In the genomic region with DNA sequence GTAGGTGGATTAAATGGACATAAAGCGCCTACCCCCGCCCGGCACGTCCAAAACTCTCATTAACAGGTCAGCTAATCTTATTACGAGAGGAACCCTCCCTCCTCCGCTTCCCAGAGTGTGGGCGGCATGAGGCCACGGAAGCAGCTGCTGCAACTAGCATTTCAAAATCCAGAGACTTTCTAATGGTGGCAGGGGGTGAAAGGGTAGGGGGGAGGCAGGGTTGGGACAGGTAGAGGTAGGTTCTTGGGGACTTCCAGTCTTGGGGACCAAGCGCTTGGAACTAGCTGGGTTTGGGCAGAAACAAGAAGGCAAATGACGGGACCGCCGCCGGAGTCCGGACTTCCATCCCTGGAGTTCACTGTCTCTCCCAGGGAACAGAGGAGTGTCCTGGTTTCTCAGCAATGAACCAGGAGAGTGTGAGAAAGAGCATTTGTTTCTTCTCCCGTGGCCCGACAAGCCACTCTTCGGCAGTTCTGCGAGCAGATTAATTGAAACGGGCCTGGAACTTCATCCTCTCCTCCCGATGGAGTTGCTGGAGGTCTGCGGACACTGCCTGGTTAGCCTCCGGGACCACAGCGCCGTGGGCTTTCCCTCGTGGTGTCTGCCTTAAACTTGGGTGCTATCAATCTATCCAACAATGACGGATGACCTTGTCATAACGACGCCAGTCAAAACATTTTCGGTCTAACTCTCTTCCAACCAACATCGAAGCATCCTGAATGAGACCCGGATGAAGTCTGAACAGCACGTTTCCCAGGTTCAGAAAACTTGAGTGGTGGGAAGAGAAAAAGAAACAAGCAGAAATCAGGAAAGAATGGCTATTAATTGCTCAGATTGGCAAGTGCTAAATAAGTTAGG, we compare ENCODE assay signal across 11 cellular contexts. TPM values are rescaled to one million over a fixed set of nuclear protein-coding genes. Genes with fewer than 3 reads are reported as not detected.
A peak's percentile ranks its signal among the peaks of the same experiment; 100 is the strongest.
DNase-seq lines count a peak whose midpoint lies in the region; ATAC-seq, FAIRE-seq and TF ChIP-seq lines count a peak whose summit lies in the region.
"Had no signal": no experiment of that assay in that cellular context is flagged by ENCODE, and none has a peak within 500 bp of the region (broad histone marks: within the 10 kb centered on the region; RNA-seq: fewer than 3 reads in every experiment).

No MANE protein-coding gene starts in this region.

- no peak overlapping the region for H2AFZ ChIP-seq in K562 (ENCODE audit: low read depth, low read length)

- TF ChIP-seq POLR2A in K562 (conservative IDR thresholded peaks at IDR 0.05), result no peak

- peaks cover 6% of the 10 kb centered on the region for H3K36me3 Mint-ChIP-seq in natural killer cell treated with Interleukin-12 subunit alpha and Interleukin-12 subunit beta and Interleukin-15 and Interleukin-18, amount 100 ng/mL, for 72 hours
- H3K36me3 Mint-ChIP-seq in natural killer cell (peaks cover 8% of the 10 kb centered on the region), naive B cell (peaks cover 0 to 9% of the 10 kb centered on the region in 2 donors)

- H3K36me3 ChIP-seq in K562 (ENCODE audit: control insufficient read depth, insufficient read depth, low read length) (no peaks in the 10 kb centered on the region), upper lobe of right lung (no peaks in the 10 kb centered on the region)

- H3K4me2 ChIP-seq in K562 (ENCODE audit: insufficient read depth, low read length), result no peak overlapping the region

- TF ChIP-seq CTCF in natural killer cell (IDR thresholded peaks at IDR 0.05) (no peak), K562 (IDR thresholded peaks at IDR 0.05 in 2 of 3, conservative IDR thresholded peaks at IDR 0.05 in 1 of 3; ENCODE audit: insufficient read depth in 2 of 3, low read depth in 1 of 3, low read length in 3 of 3) (no peak), upper lobe of right lung (IDR thresholded peaks at IDR 0.05) (no peak)

- H3K9me1 ChIP-seq in K562 (ENCODE audit: control insufficient read depth, insufficient read depth, low read length), result peaks cover 3% of the 10 kb centered on the region

- no peak overlapping the region for H3K9ac ChIP-seq in K562 (ENCODE audit: insufficient read depth in 1 of 2, low read depth in 2 of 2, low read length in 2 of 2)

- no TSS peak for BruUV-seq in K562 (replicated peaks; lab: Mats Ljungman, UMichigan)

- peaks cover 35 to 74% of the 10 kb centered on the region in 2 experiments for H3K27me3 ChIP-seq in K562 (ENCODE audit: control insufficient read depth in 2 of 2, insufficient read depth in 2 of 2, low read length in 2 of 2)
- peaks cover 65% of the 10 kb centered on the region for H3K27me3 ChIP-seq in upper lobe of right lung

- H3K9me3 ChIP-seq in K562 (replicated peaks; ENCODE audit: control insufficient read depth, insufficient read depth, low read depth, low read length) (no peaks in the 10 kb centered on the region), upper lobe of right lung (no peaks in the 10 kb centered on the region)

- CTCF ChIA-PET in K562 (lab: Yijun Ruan, JAX; ENCODE audit: low intra/inter-chr PET ratio), result interaction anchor here (0.6 kb wide), 1 partner anchor 987 kb away, joined by 3 read pairs; no protein-coding TSS in a partner anchor

- WGBS in K562 (ENCODE audit: insufficient coverage, low coverage, missing lambda C conversion rate), result 9% methylated on average over 27 of the region's 32 CpGs

- intact Hi-C loops in natural killer cell (cut with micrococcal nuclease), result no loop called here
- intact Hi-C loops in K562 (cut with micrococcal nuclease), result no loop called here
- intact Hi-C loops in upper lobe of right lung (cut with DNase I), result no loop called here

- in situ Hi-C loops in K562 (cut with MboI), result no loop called here

- no peak for TF ChIP-seq EP300 in K562 (IDR thresholded peaks at IDR 0.05; ENCODE audit: low read length)

- H3K79me2 ChIP-seq in K562 (ENCODE audit: control insufficient read depth, insufficient read depth, low read length), result no peaks in the 10 kb centered on the region

- H3K4me3 ChIP-seq in K562, result no peak overlapping the region
- no peak overlapping the region for H3K4me3 ChIP-seq in upper lobe of right lung

- peaks cover 5 to 6% of the 10 kb centered on the region in 2 donors for H3K4me1 Mint-ChIP-seq in natural killer cell treated with Interleukin-12 subunit alpha and Interleukin-12 subunit beta and Interleukin-15 and Interleukin-18, amount 100 ng/mL, for 72 hours (ENCODE audit: low read depth in 2 of 2)
- H3K4me1 Mint-ChIP-seq in natural killer cell (peaks cover 4 to 9% of the 10 kb centered on the region in 2 donors), naive B cell (peaks cover 29 to 43% (median 33%) of the 10 kb centered on the region in 3 donors)

- DNase-seq in natural killer cell treated with Interleukin-12 subunit alpha and Interleukin-12 subunit beta and Interleukin-15 and Interleukin-18, amount 100 ng/mL, for 72 hours (ENCODE audit: low spot score), result no peak
- DNase-seq in natural killer cell (no peak), K562 (ENCODE audit: extremely low read depth in 1 of 4, low spot score in 3 of 4) (no peak), naive B cell (no peak), upper lobe of right lung (no peak), NOMO-1 treated with DMSO at 0.1 percent for 48 hours (lab: John Stamatoyannopoulos, UW; ENCODE audit: unreplicated experiment) (no peak), NCI-H526 treated with DMSO at 0.1 percent for 48 hours (lab: John Stamatoyannopoulos, UW) (no peak)
- DNase-seq: IMR-90, NCI-H2029, SW 1271 had no signal

- H3K27ac ChIP-seq in K562 (ENCODE audit: extremely low read depth, low read depth, low read length) (no peak overlapping the region), upper lobe of right lung (peak overlapping the region; percentile 42)

- no peak for TF ChIP-seq RAD21 in K562 (CRISPR knock-in tag; conservative IDR thresholded peaks at IDR 0.05 in 1 of 2, IDR thresholded peaks at IDR 0.05 in 1 of 2)

- no peak overlapping the region for H3K27ac Mint-ChIP-seq in natural killer cell treated with Interleukin-12 subunit alpha and Interleukin-12 subunit beta and Interleukin-15 and Interleukin-18, amount 100 ng/mL, for 72 hours
- H3K27ac Mint-ChIP-seq in natural killer cell (no peak overlapping the region), naive B cell (peak overlapping the region in 2 of 6 donors; percentile 20 to 69)

- POLR2A ChIA-PET in K562 (lab: Yijun Ruan, JAX), result no interaction called here

- peaks cover 45 to 81% of the 10 kb centered on the region in 2 donors for H3K27me3 Mint-ChIP-seq in natural killer cell treated with Interleukin-12 subunit alpha and Interleukin-12 subunit beta and Interleukin-15 and Interleukin-18, amount 100 ng/mL, for 72 hours
- H3K27me3 Mint-ChIP-seq in natural killer cell (ENCODE audit: low read depth in 2 of 2), result peaks cover 56 to 66% of the 10 kb centered on the region in 2 donors
- peaks cover 74 to 90% (median 87%) of the 10 kb centered on the region in 3 donors for H3K27me3 Mint-ChIP-seq in naive B cell

- no peak for FAIRE-seq in K562 (lab: Jason Lieb, UNC)

- peak overlapping the region; percentile 8 for H3K4me3 Mint-ChIP-seq in natural killer cell treated with Interleukin-12 subunit alpha and Interleukin-12 subunit beta and Interleukin-15 and Interleukin-18, amount 100 ng/mL, for 72 hours
- H3K4me3 Mint-ChIP-seq in natural killer cell (no peak overlapping the region), naive B cell (peak overlapping the region; percentile 1 to 94 (median 84))

- H4K20me1 ChIP-seq in K562 (replicated peaks; ENCODE audit: control insufficient read depth, insufficient read depth, low read length), result no peaks in the 10 kb centered on the region

- no peaks in the 10 kb centered on the region for H3K9me3 Mint-ChIP-seq in natural killer cell treated with Interleukin-12 subunit alpha and Interleukin-12 subunit beta and Interleukin-15 and Interleukin-18, amount 100 ng/mL, for 72 hours
- H3K9me3 Mint-ChIP-seq in natural killer cell (no peaks in the 10 kb centered on the region), naive B cell (peaks cover 0 to 15% (median 0%) of the 10 kb centered on the region in 7 donors)

- no peak for ATAC-seq in natural killer cell treated with Interleukin-12 subunit alpha and Interleukin-12 subunit beta and Interleukin-15 and Interleukin-18, amount 100 ng/mL, for 72 hours
- ATAC-seq in natural killer cell (no peak), K562 (no peak), naive B cell (ENCODE audit: low read depth in 2 of 2) (no peak), upper lobe of right lung (no peak), HG02798 (IDR thresholded peaks at IDR 0.05; ENCODE audit: poor library complexity, unreplicated experiment) (no peak)

- H3K4me1 ChIP-seq in K562 (replicated peaks in 1 of 2; ENCODE audit: control insufficient read depth in 2 of 2, insufficient read depth in 2 of 2, low read length in 2 of 2) (peaks cover 0 to 22% of the 10 kb centered on the region in 2 experiments; a peak in 2 of 5 replicates), upper lobe of right lung (peaks cover 20% of the 10 kb centered on the region)

RNA-seq across cellular contexts. Expression of a gene that starts 1.6 kb away (rescaled TPM):
- not detected for total RNA-seq in natural killer cell treated with Interleukin-12 subunit alpha and Interleukin-12 subunit beta and Interleukin-15 and Interleukin-18, amount 100 ng/mL, for 72 hours
- total RNA-seq in natural killer cell, result not detected
- not detected in 2 replicates for total RNA-seq in K562 (2011; cell fraction: chromatin; rRNA removed; ENCODE audit: low replicate concordance)
- total RNA-seq in K562 (2011; cell fraction: nucleolus; rRNA removed), result not detected in 2 replicates
- not detected in 2 replicates for total RNA-seq in K562 (2011; cell fraction: nucleoplasm; rRNA removed)
- total RNA-seq in K562 (2014; rRNA removed), result 0.05 TPM in 1 of 2 replicates, not detected in the other
- not detected in 2 replicates for total RNA-seq in K562 (2014; rRNA removed; fragmentation: Illumina TruSeq; extraction: Trizol)
- not detected in 2 replicates for total RNA-seq in K562 (2015; rRNA removed; fragmentation: Illumina TruSeq; extraction: Trizol)
- not detected in 2 replicates for total RNA-seq in K562 (2021)
- not detected in 2 replicates for polyA plus RNA-seq in K562 (2011; rRNA removed)
- polyA plus RNA-seq in K562 (2011; cell fraction: cytosol; rRNA removed), result not detected in 2 replicates
- polyA plus RNA-seq in K562 (2011; cell fraction: nucleus; rRNA removed), result 0.01 TPM in 1 of 2 replicates, not detected in the other
- 0.03 TPM in 1 of 2 replicates, not detected in the other for polyA plus RNA-seq in K562 (2012)
- 0.07 TPM in 1 of 2 replicates, not detected in the other for polyA plus RNA-seq in K562 (2014; fragmentation: Illumina TruSeq; extraction: Trizol)
- under 1 TPM in 1 of 2 experiments, not detected in 1; 0.01 TPM for polyA plus RNA-seq in K562 (2014; fragmentation: Nextera tagmentation; extraction: Ambion mirVana)
- 0.01 TPM in 1 of 2 replicates, not detected in the other for polyA plus RNA-seq in K562 (2014; rRNA removed)
- not detected in 2 replicates for polyA minus RNA-seq in K562 (2011; rRNA and poly(A)+ RNA removed)
- not detected in 2 replicates for polyA minus RNA-seq in K562 (2011; cell fraction: cytosol; rRNA and poly(A)+ RNA removed)
- polyA minus RNA-seq in K562 (2011; cell fraction: nucleus; rRNA and poly(A)+ RNA removed), result not detected in 2 replicates
- not detected for polyA plus RNA-seq in naive B cell (ENCODE audit: low read depth in 6 of 6)
- 8.9 TPM for total RNA-seq in upper lobe of right lung

RNA-seq across cellular contexts. Expression of a gene that starts 50.9 kb away (rescaled TPM):
- not detected for total RNA-seq in natural killer cell treated with Interleukin-12 subunit alpha and Interleukin-12 subunit beta and Interleukin-15 and Interleukin-18, amount 100 ng/mL, for 72 hours
- total RNA-seq in natural killer cell (not detected), K562 (2014; rRNA removed) (2.9 and 3.1 TPM in 2 replicates), K562 (2014; rRNA removed; fragmentation: Illumina TruSeq; extraction: Trizol) (3.8 and 4.1 TPM in 2 replicates), K562 (2015; rRNA removed; fragmentation: Illumina TruSeq; extraction: Trizol) (2.8 and 3.4 TPM in 2 replicates), K562 (2021) (2.5 and 3.4 TPM in 2 replicates), upper lobe of right lung (43.0 TPM)
- 1.1 and 2.8 TPM in 2 replicates for total RNA-seq in K562 (2011; cell fraction: chromatin; rRNA removed; ENCODE audit: low replicate concordance)
- total RNA-seq in K562 (2011; cell fraction: nucleolus; rRNA removed), result 2.6 and 3.0 TPM in 2 replicates
- total RNA-seq in K562 (2011; cell fraction: nucleoplasm; rRNA removed), result 3.2 and 3.3 TPM in 2 replicates
- polyA plus RNA-seq in K562 (2011; rRNA removed) (2.7 and 3.7 TPM in 2 replicates), K562 (2014; fragmentation: Illumina TruSeq; extraction: Trizol) (3.5 and 4.4 TPM in 2 replicates), K562 (2014; fragmentation: Nextera tagmentation; extraction: Ambion mirVana) (1 to 10 TPM; 1.3 to 2.8 TPM), K562 (2014; rRNA removed) (3.7 and 4.5 TPM in 2 replicates), naive B cell (ENCODE audit: low read depth in 6 of 6) (not detected)
- 2.2 and 5.0 TPM in 2 replicates for polyA plus RNA-seq in K562 (2011; cell fraction: cytosol; rRNA removed)
- polyA plus RNA-seq in K562 (2011; cell fraction: nucleus; rRNA removed), result 0.80 and 2.0 TPM in 2 replicates
- polyA plus RNA-seq in K562 (2012), result 5.6 and 15.7 TPM in 2 replicates
- polyA minus RNA-seq in K562 (2011; rRNA and poly(A)+ RNA removed), result 4.6 and 7.5 TPM in 2 replicates
- 1.6 TPM in 2 replicates for polyA minus RNA-seq in K562 (2011; cell fraction: cytosol; rRNA and poly(A)+ RNA removed)
- 0.67 and 1.2 TPM in 2 replicates for polyA minus RNA-seq in K562 (2011; cell fraction: nucleus; rRNA and poly(A)+ RNA removed)
